18 cellular contexts compared by ENCODE assay signal in the genomic region with DNA sequence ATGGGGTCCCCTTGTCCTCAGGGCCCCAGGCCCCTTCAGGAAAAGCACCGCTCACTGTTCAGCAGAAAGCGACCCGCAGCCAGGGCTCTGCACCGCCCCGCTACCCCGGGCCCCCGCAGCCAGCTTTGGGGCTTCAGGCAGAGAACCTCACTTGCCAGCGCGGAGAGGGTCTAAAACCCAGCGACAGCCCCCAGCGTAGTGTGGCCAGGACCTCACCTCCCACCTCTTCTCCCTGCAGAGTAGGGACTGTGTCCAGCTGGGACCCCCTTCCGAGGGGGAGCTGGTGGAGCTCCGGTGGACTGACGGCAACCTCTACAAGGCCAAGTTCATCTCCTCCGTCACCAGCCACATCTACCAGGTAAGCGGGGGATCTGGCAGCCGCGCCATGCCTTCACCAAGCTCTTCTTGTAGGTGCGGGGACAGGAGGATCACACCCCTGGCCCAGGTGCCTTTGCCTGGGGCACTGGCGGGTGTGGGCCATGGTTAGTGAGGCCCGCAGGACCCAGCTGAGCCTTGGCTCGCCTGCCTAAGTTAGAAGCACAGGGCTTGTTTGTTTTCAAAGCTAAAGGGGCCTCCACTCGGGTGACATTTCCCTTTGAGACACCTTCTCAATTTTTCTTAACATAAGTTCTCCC.
"Had no signal": no experiment of that assay in that cellular context is flagged by ENCODE, and none has a peak within 500 bp of the region (broad histone marks: within the 10 kb centered on the region; RNA-seq: fewer than 3 reads in every experiment).

No MANE protein-coding gene starts in this region.

- H3K27ac ChIP-seq: ascending aorta, left lung, neural progenitor cell, pancreas, tibial nerve, uterus had no signal

- H3K4me2 ChIP-seq: neural progenitor cell had no signal

- H3K9me3 ChIP-seq: ascending aorta, left lung, pancreas, tibial nerve, uterus had no signal

- H3K9ac ChIP-seq: neural progenitor cell had no signal

- H3K36me3 ChIP-seq: neural progenitor cell, uterus had no signal

- H3K4me3 ChIP-seq: ascending aorta, left lung, neural progenitor cell, pancreas, tibial nerve, uterus had no signal

- H3K4me1 ChIP-seq: ascending aorta, neural progenitor cell, pancreas, uterus had no signal

- H2AFZ ChIP-seq: neural progenitor cell had no signal

- DNase-seq: activated B cell treated with CpG ODN at 0.5 μM for 24 hours; activated CD4-positive, alpha-beta T cell treated with anti-CD3 and anti-CD28 coated beads for 48 hours; activated CD8-positive, alpha-beta memory T cell treated with anti-CD3 and anti-CD28 coated beads, Interleukin-2, amount 50 U/mL, for 4 hours; activated effector memory CD4-positive, alpha-beta T cell treated with anti-CD3 and anti-CD28 coated beads, Interleukin-2, amount 50 U/mL, for 16 hours; activated T-cell treated with anti-CD3 and anti-CD28 coated beads, Interleukin-2, amount 50 U/mL, for 72 hours; cortex of kidney; erythroblast; foreskin melanocyte; stimulated activated CD4-positive, alpha-beta T cell treated with anti-CD3 and anti-CD28 coated beads, Interleukin-12 subunit alpha, Interleukin-12 subunit beta, amount 100 ng/mL, for 4 hours; T-cell; uterus had no signal

- ATAC-seq: activated T-cell treated with anti-CD3 and anti-CD28 coated beads, Interleukin-2, amount 50 U/mL, for 72 hours; left lung; pancreas; T-cell had no signal

- FAIRE-seq: endometrium, keratinocyte, pancreas had no signal

- H3K27me3 ChIP-seq: ascending aorta, left lung, neural progenitor cell, pancreas, tibial nerve, uterus had no signal
